Comparison of ENCODE assay signal across 12 cellular contexts in the genomic region with DNA sequence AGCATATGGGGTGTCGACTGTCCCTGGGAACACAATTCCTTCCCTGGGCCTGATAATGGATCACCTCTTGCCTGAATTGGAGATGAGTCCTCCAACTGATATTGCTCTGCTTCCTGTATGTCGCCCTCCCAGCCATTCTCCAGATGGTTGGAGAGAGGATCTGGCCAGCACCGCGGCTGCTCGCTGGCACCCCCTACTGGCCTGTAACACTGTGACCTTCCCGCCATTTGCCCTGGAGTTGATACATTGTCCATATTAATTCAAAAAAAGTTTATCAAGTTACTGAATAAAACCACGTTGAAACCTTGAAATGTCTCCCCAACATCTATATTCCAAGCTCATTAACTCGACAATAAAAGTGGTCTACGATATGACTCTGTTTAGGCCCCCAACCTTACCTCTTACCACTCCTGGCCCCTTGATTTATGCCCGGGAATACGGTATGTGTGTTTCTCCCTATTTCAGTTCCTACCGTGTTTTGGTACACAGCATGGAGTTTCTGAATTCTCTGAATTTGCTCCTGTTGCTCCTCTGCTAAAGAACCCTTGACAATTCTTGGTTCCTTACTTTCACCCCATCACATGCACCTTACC.
DNase-seq lines count a peak whose midpoint lies in the region; ATAC-seq and TF ChIP-seq lines count a peak whose summit lies in the region.
"Had no signal": no experiment of that assay in that cellular context is flagged by ENCODE, and none has a peak within 500 bp of the region (broad histone marks: within the 10 kb centered on the region; RNA-seq: fewer than 3 reads in every experiment).

No MANE protein-coding gene starts in this region.

- H3K9ac ChIP-seq in neural progenitor cell = no peak overlapping the region

- H3K36me3 Mint-ChIP-seq in activated CD8-positive, alpha-beta T cell treated with anti-CD3 and anti-CD28 coated beads, Interleukin-2, amount 10 ng/mL, durations not matched to agents 7 days and 5 days (ENCODE audit: low read depth) = no peaks in the 10 kb centered on the region
- H3K36me3 Mint-ChIP-seq in neural progenitor cell = no peaks in the 10 kb centered on the region

- H3K27ac Mint-ChIP-seq in activated CD8-positive, alpha-beta T cell treated with anti-CD3 and anti-CD28 coated beads, Interleukin-2, amount 10 ng/mL, durations not matched to agents 7 days and 5 days = peak overlapping the region; percentile 12
- no peak overlapping the region for H3K27ac Mint-ChIP-seq in neural progenitor cell
- H3K27ac Mint-ChIP-seq: activated T-cell treated with anti-CD3 and anti-CD28 coated beads, Interleukin-2, amount 50 U/mL, for 72 hours had no signal

- no peak overlapping the region for H3K4me3 Mint-ChIP-seq in activated CD8-positive, alpha-beta T cell treated with anti-CD3 and anti-CD28 coated beads, Interleukin-2, amount 10 ng/mL, durations not matched to agents 7 days and 5 days
- no peak overlapping the region for H3K4me3 Mint-ChIP-seq in neural progenitor cell
- H3K4me3 Mint-ChIP-seq: activated T-cell treated with anti-CD3 and anti-CD28 coated beads, Interleukin-2, amount 50 U/mL, for 72 hours had no signal

- H3K4me1 ChIP-seq in neural progenitor cell (no peaks in the 10 kb centered on the region), esophagus muscularis mucosa (no peaks in the 10 kb centered on the region), aorta (ENCODE audit: control insufficient read depth in 1 of 2, insufficient read depth in 2 of 2, low read length in 2 of 2) (no peaks in the 10 kb centered on the region)
- H3K4me1 ChIP-seq: gastrocnemius medialis had no signal

- no peak for TF ChIP-seq POLR2A in esophagus muscularis mucosa (IDR thresholded peaks at IDR 0.05; ENCODE audit: low read depth)

- no peaks in the 10 kb centered on the region for H3K4me1 Mint-ChIP-seq in activated CD8-positive, alpha-beta T cell treated with anti-CD3 and anti-CD28 coated beads, Interleukin-2, amount 10 ng/mL, durations not matched to agents 7 days and 5 days (ENCODE audit: low read depth)
- H3K4me1 Mint-ChIP-seq in neural progenitor cell = no peaks in the 10 kb centered on the region

- H3K36me3 ChIP-seq in neural progenitor cell (no peaks in the 10 kb centered on the region), esophagus muscularis mucosa (no peaks in the 10 kb centered on the region), aorta (ENCODE audit: control insufficient read depth in 1 of 2, insufficient read depth in 2 of 2, low read length in 1 of 2) (no peaks in the 10 kb centered on the region)
- H3K36me3 ChIP-seq: gastrocnemius medialis had no signal

- H3K27ac ChIP-seq in neural progenitor cell = no peak overlapping the region
- H3K27ac ChIP-seq in esophagus muscularis mucosa (replicated peaks in 1 of 4) = no peak overlapping the region
- H3K27ac ChIP-seq in aorta (ENCODE audit: low read depth in 1 of 2, low read length in 2 of 2) = no peak overlapping the region
- H3K27ac ChIP-seq: gastrocnemius medialis had no signal

- no peaks in the 10 kb centered on the region for H3K79me2 ChIP-seq in neural progenitor cell (ENCODE audit: low read depth)

- peak; percentile 24 to 25 for DNase-seq in activated T-cell treated with anti-CD3 and anti-CD28 coated beads, Interleukin-2, amount 50 U/mL, for 48 hours
- DNase-seq in activated T-cell treated with anti-CD3 and anti-CD28 coated beads, Interleukin-2, amount 50 U/mL, for 1 hour = no peak
- DNase-seq in HEK293T (ENCODE audit: extremely low spot score) (peak; percentile 56), neural progenitor cell (ENCODE audit: low spot score) (no peak), GM03348 (ENCODE audit: low spot score) (no peak), esophagus muscularis mucosa (ENCODE audit: extremely low spot score) (no peak), aorta (no peak)
- no peak for DNase-seq in activated CD8-positive, alpha-beta T cell treated with anti-CD3 and anti-CD28 coated beads, Interleukin-2, amount 10 ng/mL, durations not matched to agents 7 days and 5 days
- DNase-seq: cerebellar nuclear complex, gastrocnemius medialis, NCI-H524 treated with DMSO at 0.1 percent for 48 hours had no signal

- no peaks in the 10 kb centered on the region for H3K9me3 Mint-ChIP-seq in activated CD8-positive, alpha-beta T cell treated with anti-CD3 and anti-CD28 coated beads, Interleukin-2, amount 10 ng/mL, durations not matched to agents 7 days and 5 days (ENCODE audit: insufficient read depth)
- peaks cover 7% of the 10 kb centered on the region for H3K9me3 Mint-ChIP-seq in neural progenitor cell

- H3K4me3 ChIP-seq in neural progenitor cell (no peak overlapping the region), esophagus muscularis mucosa (no peak overlapping the region), aorta (ENCODE audit: low read length in 2 of 2) (no peak overlapping the region)
- H3K4me3 ChIP-seq: gastrocnemius medialis had no signal

- H3K4me2 ChIP-seq in neural progenitor cell = no peak overlapping the region

- ATAC-seq in activated CD8-positive, alpha-beta T cell treated with anti-CD3 and anti-CD28 coated beads, Interleukin-2, amount 10 ng/mL, durations not matched to agents 7 days and 5 days = no peak
- no peak for ATAC-seq in aorta (ENCODE audit: low FRiP score)
- ATAC-seq: activated T-cell treated with anti-CD3 and anti-CD28 coated beads, Interleukin-2, amount 50 U/mL, for 72 hours; gastrocnemius medialis had no signal

- no peak for TF ChIP-seq EP300 in esophagus muscularis mucosa (IDR thresholded peaks at IDR 0.05)

- H2AFZ ChIP-seq in neural progenitor cell (replicated peaks) = no peak overlapping the region

- WGBS in esophagus muscularis mucosa = 67% methylated on average over 12 of the region's 12 CpGs
- WGBS in aorta, 2 donors = 65 to 68% methylated on average over 12 of the region's 12 CpGs

- no peaks in the 10 kb centered on the region for H4K20me1 ChIP-seq in neural progenitor cell (ENCODE audit: low read depth)

- POLR2A ChIA-PET in HEK293T (lab: Yijun Ruan, JAX) = no interaction called here
- POLR2A ChIA-PET in activated CD8-positive, alpha-beta T cell treated with anti-CD3 and anti-CD28 coated beads, Interleukin-2, amount 10 ng/mL, durations not matched to agents 7 days and 5 days (lab: Charles Lee) = no interaction called here

- H3K9me3 ChIP-seq in neural progenitor cell (ENCODE audit: low read depth) (no peaks in the 10 kb centered on the region), esophagus muscularis mucosa (no peaks in the 10 kb centered on the region), aorta (ENCODE audit: control insufficient read depth, low read length) (no peaks in the 10 kb centered on the region)
- H3K9me3 ChIP-seq: gastrocnemius medialis had no signal

- H3F3A ChIP-seq in neural progenitor cell (ENCODE audit: low read depth) = no peaks in the 10 kb centered on the region

- CTCF ChIA-PET in HEK293T (lab: Yijun Ruan, JAX) = no interaction called here
- CTCF ChIA-PET in activated CD8-positive, alpha-beta T cell treated with anti-CD3 and anti-CD28 coated beads, Interleukin-2, amount 10 ng/mL, durations not matched to agents 7 days and 5 days (lab: Charles Lee) = interaction anchor here (2.8 kb wide), 1 partner anchor 283 kb away, joined by 11 read pairs; no protein-coding TSS in a partner anchor

- peaks cover 3% of the 10 kb centered on the region for H3K27me3 ChIP-seq in neural progenitor cell
- H3K27me3 ChIP-seq in esophagus muscularis mucosa = peaks cover 0 to 14% (median 0%) of the 10 kb centered on the region in 4 donors
- H3K27me3 ChIP-seq in aorta (ENCODE audit: control insufficient read depth in 1 of 2, insufficient read depth in 2 of 2, low read length in 1 of 2) = no peaks in the 10 kb centered on the region
- H3K27me3 ChIP-seq: gastrocnemius medialis had no signal

- intact Hi-C loops in esophagus muscularis mucosa (cut with DNase I) = no loop called here
- intact Hi-C loops in aorta (cut with DNase I) = no loop called here

- TF ChIP-seq CTCF in neural progenitor cell (IDR thresholded peaks at IDR 0.05) (peak; percentile 59), esophagus muscularis mucosa (IDR thresholded peaks at IDR 0.05) (no peak)

- peaks cover 10% of the 10 kb centered on the region for H3K27me3 Mint-ChIP-seq in activated CD8-positive, alpha-beta T cell treated with anti-CD3 and anti-CD28 coated beads, Interleukin-2, amount 10 ng/mL, durations not matched to agents 7 days and 5 days (ENCODE audit: low read depth)
- H3K27me3 Mint-ChIP-seq in neural progenitor cell (ENCODE audit: insufficient read depth, low read depth) = peaks cover 5% of the 10 kb centered on the region

TF ChIP-seq in HEK293T, 16 proteins besides CTCF, POLR2A, EP300 and RAD21:
- no peak for TF ChIP-seq HDGF (IDR thresholded peaks at IDR 0.05; ENCODE audit: borderline replicate concordance)
- no peak for TF ChIP-seq TARDBP (IDR thresholded peaks at IDR 0.05)
- TF ChIP-seq L3MBTL2 (conservative IDR thresholded peaks at IDR 0.05) = no peak
- TF ChIP-seq ZNF384 (IDR thresholded peaks at IDR 0.05) = no peak
- TF ChIP-seq ELF4 (IDR thresholded peaks at IDR 0.05) = no peak
- no peak for TF ChIP-seq NFRKB (IDR thresholded peaks at IDR 0.05)
- TF ChIP-seq FOXM1 (IDR thresholded peaks at IDR 0.05; ENCODE audit: borderline replicate concordance) = no peak
- TF ChIP-seq SUZ12 (IDR thresholded peaks at IDR 0.05) = no peak
- no peak for TF ChIP-seq FOXK2 (IDR thresholded peaks at IDR 0.05)
- no peak for TF ChIP-seq LEF1 (IDR thresholded peaks at IDR 0.05; ENCODE audit: borderline replicate concordance)
- no peak for TF ChIP-seq CTBP1 (IDR thresholded peaks at IDR 0.05; ENCODE audit: borderline replicate concordance)
- TF ChIP-seq ARNT (IDR thresholded peaks at IDR 0.05) = no peak
- TF ChIP-seq BHLHE40 (IDR thresholded peaks at IDR 0.05; ENCODE audit: borderline replicate concordance) = no peak
- TF ChIP-seq SP1 (IDR thresholded peaks at IDR 0.05) = no peak

Comparison
In these comparisons a context has a peak if more than half of its experiments do, and no peak if none do; other contexts are left out.
1. DNase-seq: peak in activated T-cell treated with anti-CD3 and anti-CD28 coated beads, Interleukin-2, amount 50 U/mL, for 48 hours (2 of 2) and HEK293T (single experiment); none in activated T-cell treated with anti-CD3 and anti-CD28 coated beads, Interleukin-2, amount 50 U/mL, for 1 hour (single experiment), activated CD8-positive, alpha-beta T cell treated with anti-CD3 and anti-CD28 coated beads, Interleukin-2, amount 10 ng/mL, durations not matched to agents 7 days and 5 days (single experiment), neural progenitor cell (single experiment), GM03348 (single experiment), esophagus muscularis mucosa (single experiment) and aorta (0 of 2).